ENCODE assay signal across 30 cellular contexts in genomic region chr7:12157517-12157916, GRCh38.
"Had no signal": no experiment of that assay in that cellular context is flagged by ENCODE, and none has a peak within 500 bp of the region (broad histone marks: within the 10 kb centered on the region; RNA-seq: fewer than 3 reads in every experiment).

No MANE protein-coding gene starts in this region.

- ATAC-seq: activated CD8-positive, alpha-beta memory T cell treated with anti-CD3 and anti-CD28 coated beads, Interleukin-2, amount 10 ng/mL, durations not matched to agents 7 days and 5 days; activated CD8-positive, alpha-beta T cell treated with anti-CD3 and anti-CD28 coated beads, Interleukin-2, amount 10 ng/mL, durations not matched to agents 7 days and 5 days; activated naive CD8-positive, alpha-beta T cell treated with anti-CD3 and anti-CD28 coated beads, Interleukin-2, amount 50 U/mL, for 24 hours; T-cell had no signal

- H3K36me3 ChIP-seq: ascending aorta, cardiac muscle cell had no signal

- H3K9me3 ChIP-seq: ascending aorta had no signal

- FAIRE-seq: bronchial epithelial cell, TTC549 had no signal

- H3K4me1 ChIP-seq: ascending aorta had no signal

- H3K4me3 ChIP-seq: ascending aorta, cardiac muscle cell had no signal

- H3K27ac ChIP-seq: ascending aorta, cardiac muscle cell, VCaP had no signal

- H3K27me3 ChIP-seq: ascending aorta, cardiac muscle cell had no signal

- DNase-seq: activated B cell treated with CpG ODN at 0.5 μM for 24 hours; activated CD4-positive, alpha-beta memory T cell treated with anti-CD3 and anti-CD28 coated beads, Interleukin-2, amount 10 ng/mL, durations not matched to agents 7 days and 5 days; activated CD4-positive, alpha-beta T cell treated with anti-CD3 and anti-CD28 coated beads for 4 hours; activated CD4-positive, alpha-beta T cell treated with anti-CD3 and anti-CD28 coated beads, Interleukin-2, amount 10 ng/mL, durations not matched to agents 7 days and 5 days; activated CD4-positive, alpha-beta T cell treated with anti-CD3 and anti-CD28 coated beads, Interleukin-2, amount 50 U/mL, for 48 hours; activated CD4-positive, CD25-positive, alpha-beta regulatory T cell treated with anti-CD3 and anti-CD28 coated beads, Interleukin-2, amount 50 U/mL, for 72 hours; activated CD8-positive, alpha-beta memory T cell treated with anti-CD3 and anti-CD28 coated beads for 24 hours; activated CD8-positive, alpha-beta memory T cell treated with anti-CD3 and anti-CD28 coated beads, Interleukin-2, amount 10 ng/mL, durations not matched to agents 7 days and 5 days; activated CD8-positive, alpha-beta memory T cell treated with anti-CD3 and anti-CD28 coated beads, Interleukin-2, amount 50 U/mL, for 48 hours; activated CD8-positive, alpha-beta T cell treated with anti-CD3 and anti-CD28 coated beads, Interleukin-2, amount 10 ng/mL, durations not matched to agents 7 days and 5 days; activated effector memory CD4-positive, alpha-beta T cell treated with Interleukin-2 at 50 U/mL for 16 hours; activated gamma-delta T cell; activated naive CD4-positive, alpha-beta T cell treated with anti-CD3 and anti-CD28 coated beads, Interleukin-2, amount 10 ng/mL, durations not matched to agents 7 days and 5 days; activated naive CD4-positive, alpha-beta T cell treated with Interleukin-2 at 50 U/mL for 16 hours; activated naive CD8-positive, alpha-beta T cell treated with anti-CD3 and anti-CD28 coated beads, Interleukin-2, amount 10 ng/mL, durations not matched to agents 7 days and 5 days; activated naive CD8-positive, alpha-beta T cell treated with anti-CD3 and anti-CD28 coated beads, Interleukin-2, amount 50 U/mL, for 24 hours; activated T-cell treated with anti-CD3 and anti-CD28 coated beads, Interleukin-2, amount 50 U/mL, for 24 hours; activated T-cell treated with anti-CD3 and anti-CD28 coated beads, Interleukin-2, amount 50 U/mL, for 48 hours; amygdala; anterior cingulate cortex; caudate nucleus; cerebellar nuclear complex; T-cell; T-helper 2 cell; T-helper 9 cell had no signal
